Comparison of ENCODE assay signal across 13 cellular contexts in genomic region chr3:42489116-42489936, GRCh38. TPM values are rescaled to one million over a fixed set of nuclear protein-coding genes. Genes with fewer than 3 reads are reported as not detected.
DNase-seq lines count a peak whose midpoint lies in the region; ATAC-seq, FAIRE-seq and TF ChIP-seq lines count a peak whose summit lies in the region.
"Had no signal": no experiment of that assay in that cellular context is flagged by ENCODE, and none has a peak within 500 bp of the region (broad histone marks: within the 10 kb centered on the region; RNA-seq: fewer than 3 reads in every experiment).

No MANE protein-coding gene starts in this region.

- no peak overlapping the region for H3K27ac Mint-ChIP-seq in astrocyte (ENCODE audit: unreplicated experiment)
- H3K27ac Mint-ChIP-seq in memory B cell: peak overlapping the region; percentile 70
- no peak overlapping the region for H3K27ac Mint-ChIP-seq in progenitor cell of endocrine pancreas
- H3K27ac Mint-ChIP-seq: activated CD4-positive, alpha-beta T cell treated with anti-CD3 and anti-CD28 coated beads, Interleukin-2, amount 10 ng/mL, durations not matched to agents 7 days and 5 days; nephron had no signal

- H3K36me3 ChIP-seq in astrocyte (ENCODE audit: insufficient read depth, low read length) (no peaks in the 10 kb centered on the region), upper lobe of left lung (no peaks in the 10 kb centered on the region)

- DNase-seq in cardiac septum (ENCODE audit: low spot score): peak; percentile 46
- no peak for DNase-seq in Right ventricle myocardium inferior (ENCODE audit: missing footprints)
- DNase-seq in astrocyte (ENCODE audit: low read depth): no peak
- peak in 1 of 2 donors; percentile 5 for DNase-seq in memory B cell (ENCODE audit: low spot score in 2 of 2)
- peak in 1 of 2 donors; percentile 24 for DNase-seq in upper lobe of left lung
- DNase-seq in progenitor cell of endocrine pancreas (ENCODE audit: low spot score, unreplicated experiment): no peak
- DNase-seq in H54 (ENCODE audit: insufficient read length, low spot score): no peak
- DNase-seq: activated CD4-positive, alpha-beta T cell treated with anti-CD3 and anti-CD28 coated beads, Interleukin-2, amount 10 ng/mL, durations not matched to agents 7 days and 5 days; activated naive CD4-positive, alpha-beta T cell treated with anti-CD3 and anti-CD28 coated beads, Interleukin-2, amount 50 U/mL, for 16 hours; cortex of kidney; small intestine had no signal

- no peak overlapping the region for H2AFZ ChIP-seq in astrocyte (ENCODE audit: low read depth, low read length)

- H3K4me1 ChIP-seq in astrocyte (ENCODE audit: insufficient read depth, low read length) (peaks cover 9% of the 10 kb centered on the region), upper lobe of left lung (peaks cover 25 to 32% (median 29%) of the 10 kb centered on the region in 4 donors)

- H3K4me1 Mint-ChIP-seq in astrocyte (ENCODE audit: low read depth, unreplicated experiment): peaks cover 13% of the 10 kb centered on the region
- peaks cover 35% of the 10 kb centered on the region for H3K4me1 Mint-ChIP-seq in memory B cell
- H3K4me1 Mint-ChIP-seq in progenitor cell of endocrine pancreas (ENCODE audit: low read depth): no peaks in the 10 kb centered on the region
- H3K4me1 Mint-ChIP-seq: activated CD4-positive, alpha-beta T cell treated with anti-CD3 and anti-CD28 coated beads, Interleukin-2, amount 10 ng/mL, durations not matched to agents 7 days and 5 days; nephron had no signal

- no peaks in the 10 kb centered on the region for H3K36me3 Mint-ChIP-seq in astrocyte (ENCODE audit: low read depth, unreplicated experiment)
- H3K36me3 Mint-ChIP-seq in memory B cell: peaks cover 4% of the 10 kb centered on the region
- H3K36me3 Mint-ChIP-seq in progenitor cell of endocrine pancreas (ENCODE audit: insufficient read depth): no peaks in the 10 kb centered on the region

- TF ChIP-seq POLR2A in upper lobe of left lung (IDR thresholded peaks at IDR 0.05) (no peak), H54 (IDR thresholded peaks at IDR 0.05; ENCODE audit: low read depth, low read length) (no peak)

- FAIRE-seq in astrocyte (lab: Jason Lieb, UNC) (no peak), H54 (lab: Jason Lieb, UNC) (no peak)
- FAIRE-seq: small intestine had no signal

- peaks cover 4% of the 10 kb centered on the region for H3K27me3 Mint-ChIP-seq in astrocyte (ENCODE audit: low read depth, unreplicated experiment)
- no peaks in the 10 kb centered on the region for H3K27me3 Mint-ChIP-seq in memory B cell
- H3K27me3 Mint-ChIP-seq in progenitor cell of endocrine pancreas: peaks cover 15% of the 10 kb centered on the region

- TF ChIP-seq EP300 in upper lobe of left lung (IDR thresholded peaks at IDR 0.05): no peak

- no peaks in the 10 kb centered on the region for H3K79me2 ChIP-seq in astrocyte (ENCODE audit: insufficient read depth, low read length)

- H3K4me3 ChIP-seq in astrocyte (ENCODE audit: insufficient read depth, low read depth, low read length) (no peak overlapping the region), upper lobe of left lung (no peak overlapping the region)

- no peaks in the 10 kb centered on the region for H3K9me3 Mint-ChIP-seq in astrocyte (ENCODE audit: unreplicated experiment)
- no peaks in the 10 kb centered on the region for H3K9me3 Mint-ChIP-seq in memory B cell
- no peaks in the 10 kb centered on the region for H3K9me3 Mint-ChIP-seq in progenitor cell of endocrine pancreas (ENCODE audit: low read depth)
- H3K9me3 Mint-ChIP-seq: activated CD4-positive, alpha-beta T cell treated with anti-CD3 and anti-CD28 coated beads, Interleukin-2, amount 10 ng/mL, durations not matched to agents 7 days and 5 days had no signal

- H3K4me2 ChIP-seq in astrocyte (ENCODE audit: low read length): peak overlapping the region; percentile 16

- H3K9me3 ChIP-seq in astrocyte (ENCODE audit: insufficient read depth, low read depth, low read length) (no peaks in the 10 kb centered on the region), upper lobe of left lung (no peaks in the 10 kb centered on the region)

- ATAC-seq in Right ventricle myocardium inferior (no peak), memory B cell (ENCODE audit: low read depth) (no peak), upper lobe of left lung (ENCODE audit: low FRiP score in 2 of 2) (no peak), esophagus mucosa (no peak)

- intact Hi-C loops in cardiac septum (cut with DNase I): no loop called here
- intact Hi-C loops in Right ventricle myocardium inferior (cut with DNase I): no loop called here

- TF ChIP-seq CTCF in astrocyte (IDR thresholded peaks at IDR 0.05; ENCODE audit: insufficient read depth, low read depth, low read length) (no peak), upper lobe of left lung (IDR thresholded peaks at IDR 0.05) (no peak), progenitor cell of endocrine pancreas (IDR thresholded peaks at IDR 0.05; ENCODE audit: unreplicated experiment) (no peak)

- H3K27me3 ChIP-seq in astrocyte (ENCODE audit: insufficient read depth, low read length): no peaks in the 10 kb centered on the region
- H3K27me3 ChIP-seq in upper lobe of left lung: no peaks in the 10 kb centered on the region

- H3K9ac ChIP-seq in astrocyte (ENCODE audit: low read length): no peak overlapping the region

- H4K20me1 ChIP-seq in astrocyte (ENCODE audit: insufficient read depth, low read length): no peaks in the 10 kb centered on the region

- H3K4me3 Mint-ChIP-seq in astrocyte (ENCODE audit: unreplicated experiment): no peak overlapping the region
- H3K4me3 Mint-ChIP-seq in memory B cell: no peak overlapping the region
- H3K4me3 Mint-ChIP-seq in progenitor cell of endocrine pancreas (ENCODE audit: low read depth): no peak overlapping the region
- H3K4me3 Mint-ChIP-seq: activated CD4-positive, alpha-beta T cell treated with anti-CD3 and anti-CD28 coated beads, Interleukin-2, amount 10 ng/mL, durations not matched to agents 7 days and 5 days; nephron had no signal

- no peak overlapping the region for H3K27ac ChIP-seq in astrocyte (ENCODE audit: low read depth, low read length)
- peak overlapping the region; percentile 48 to 78 (median 68) for H3K27ac ChIP-seq in upper lobe of left lung

- WGBS in upper lobe of left lung, 2 donors: 87% methylated on average over 10 of the region's 10 CpGs

RNA-seq across cellular contexts. Expression of gene VIPR1, which starts 13.1 kb away (rescaled TPM):
- total RNA-seq in cardiac septum (0.89 TPM), Right ventricle myocardium inferior (2.1 TPM), astrocyte (0.68 TPM in 1 of 2 replicates, not detected in the other), upper lobe of left lung (100 to 1,000 TPM in 4 of 6 donors, 10 to 100 TPM in 2; 92.6 to 577 (median 198) TPM), esophagus mucosa (3.9 TPM), progenitor cell of endocrine pancreas (5.8 and 6.8 TPM in 2 replicates)

Comparison
In these comparisons a context has a peak if more than half of its experiments do, and no peak if none do; other contexts are left out.
1. RNA of gene VIPR1, which starts 13.1 kb away (total RNA-seq): 92.6 to 577 TPM in upper lobe of left lung; 5.8 to 6.8 TPM in progenitor cell of endocrine pancreas, 3.9 TPM in esophagus mucosa (single experiment), 2.1 TPM in Right ventricle myocardium inferior (single experiment), 0.89 TPM in cardiac septum (single experiment) and 0.68 TPM in astrocyte; every median in the first group is over 10 times any median in the second.